Comparison of ENCODE assay signal across 8 cellular contexts in genomic region chr2:96762529-96763253, GRCh38. TPM values are rescaled to one million over a fixed set of nuclear protein-coding genes. Genes with fewer than 3 reads are reported as not detected.
DNase-seq lines count a peak whose midpoint lies in the region; TF ChIP-seq lines count a peak whose summit lies in the region.

No MANE protein-coding gene starts in this region.

- no peak for TF ChIP-seq CTCF in fibroblast of lung (conservative IDR thresholded peaks at IDR 0.05 in 1 of 2, IDR thresholded peaks at IDR 0.05 in 1 of 2; ENCODE audit: low read depth in 1 of 2, low read length in 2 of 2)
- no peak for TF ChIP-seq CTCF in sigmoid colon (IDR thresholded peaks at IDR 0.05)

- no peak for TF ChIP-seq EP300 in sigmoid colon (IDR thresholded peaks at IDR 0.05)

- intact Hi-C loops in sigmoid colon (cut with DNase I), result loop anchor here (5.0 to 10.0 kb wide), 5 partner anchors 40 to 332 kb away; partner anchors contain the start of genes ANKRD39, ARID5A and FAHD2B

- H3K4me1 ChIP-seq in fibroblast of lung (ENCODE audit: control insufficient read depth, extremely low read depth, insufficient read depth, low read length) (peaks cover 4% of the 10 kb centered on the region), sigmoid colon (peaks cover 0 to 49% (median 43%) of the 10 kb centered on the region in 4 donors)

- no peaks in the 10 kb centered on the region for H3K36me3 ChIP-seq in fibroblast of lung (ENCODE audit: control insufficient read depth, insufficient read depth, low read length)
- no peaks in the 10 kb centered on the region for H3K36me3 ChIP-seq in sigmoid colon

- 5 to 14% methylated on average over 14 of the region's 14 CpGs for WGBS in sigmoid colon, 2 donors

- H3K4me2 ChIP-seq in fibroblast of lung (ENCODE audit: extremely low read depth, insufficient read depth, low read length), result peak overlapping the region; percentile 86

- TF ChIP-seq POLR2A in sigmoid colon (IDR thresholded peaks at IDR 0.05), result no peak

- no peak overlapping the region for H2AFZ ChIP-seq in fibroblast of lung (ENCODE audit: low read length)

- peaks cover 3% of the 10 kb centered on the region for H3K36me3 Mint-ChIP-seq in activated naive CD4-positive, alpha-beta T cell treated with anti-CD3 and anti-CD28 coated beads, Interleukin-2, amount 10 ng/mL, durations not matched to agents 7 days and 5 days

- DNase-seq in activated naive CD4-positive, alpha-beta T cell treated with anti-CD3 and anti-CD28 coated beads, Interleukin-2, amount 10 ng/mL, durations not matched to agents 7 days and 5 days, result peak; percentile 29
- DNase-seq in activated naive CD4-positive, alpha-beta T cell treated with Interleukin-2 at 50 U/mL for 16 hours, result no peak
- DNase-seq in RPMI7951 (ENCODE audit: low read depth), result peak; percentile 8
- peak in 1 of 2 donors; percentile 54 for DNase-seq in fibroblast of lung (ENCODE audit: low read depth in 2 of 2)
- no peak for DNase-seq in sigmoid colon
- DNase-seq in stimulated activated CD4-positive, alpha-beta T cell treated with anti-CD3 and anti-CD28 coated beads, Interleukin-15, amount 100 ng/mL, for 24 hours, result no peak
- DNase-seq in stimulated activated CD4-positive, alpha-beta T cell treated with anti-CD3 and anti-CD28 coated beads, Interleukin-2, amount 100 ng/mL, for 48 hours, result no peak
- DNase-seq in NCI-H345 (lab: John Stamatoyannopoulos, UW), result no peak

- no peak overlapping the region for H3K9ac ChIP-seq in fibroblast of lung (ENCODE audit: insufficient read depth, low read length)

- H3K79me2 ChIP-seq in fibroblast of lung (ENCODE audit: control insufficient read depth, insufficient read depth, low read length), result no peaks in the 10 kb centered on the region

- H3K9me3 ChIP-seq in fibroblast of lung (ENCODE audit: control insufficient read depth, insufficient read depth, low read depth, low read length), result no peaks in the 10 kb centered on the region
- no peaks in the 10 kb centered on the region for H3K9me3 ChIP-seq in sigmoid colon

- H3K27ac Mint-ChIP-seq in activated naive CD4-positive, alpha-beta T cell treated with anti-CD3 and anti-CD28 coated beads, Interleukin-2, amount 10 ng/mL, durations not matched to agents 7 days and 5 days, result no peak overlapping the region

- peaks cover 63% of the 10 kb centered on the region for H3K4me1 Mint-ChIP-seq in activated naive CD4-positive, alpha-beta T cell treated with anti-CD3 and anti-CD28 coated beads, Interleukin-2, amount 10 ng/mL, durations not matched to agents 7 days and 5 days

- peak overlapping the region; percentile 28 to 72 (median 42) for H3K4me3 ChIP-seq in fibroblast of lung (replicated peaks in 1 of 4; ENCODE audit: control extremely low read depth in 1 of 4, insufficient read depth in 1 of 4, low read depth in 3 of 4, low read length in 4 of 4)
- peak overlapping the region; percentile 25 to 81 (median 52) for H3K4me3 ChIP-seq in sigmoid colon

- no peaks in the 10 kb centered on the region for H3K9me3 Mint-ChIP-seq in activated naive CD4-positive, alpha-beta T cell treated with anti-CD3 and anti-CD28 coated beads, Interleukin-2, amount 10 ng/mL, durations not matched to agents 7 days and 5 days

- CTCF ChIA-PET in activated naive CD4-positive, alpha-beta T cell treated with anti-CD3 and anti-CD28 coated beads, Interleukin-2, amount 10 ng/mL, durations not matched to agents 7 days and 5 days (lab: Charles Lee), result interaction anchor here (0.7 to 6.7 kb wide), 15 partner anchors 11 to 225 kb away, joined by 3 to 43 read pairs (median 3); partner anchors contain the start of genes ANKRD39 and CNNM3

- H3K27me3 ChIP-seq in fibroblast of lung (ENCODE audit: control insufficient read depth, insufficient read depth, low read length) (no peaks in the 10 kb centered on the region), sigmoid colon (no peaks in the 10 kb centered on the region)

- H3K4me3 Mint-ChIP-seq in activated naive CD4-positive, alpha-beta T cell treated with anti-CD3 and anti-CD28 coated beads, Interleukin-2, amount 10 ng/mL, durations not matched to agents 7 days and 5 days, result peak overlapping the region; percentile 73

- H3K27ac ChIP-seq in fibroblast of lung (ENCODE audit: insufficient read depth, low read length) (no peak overlapping the region), sigmoid colon (peak overlapping the region; percentile 44 to 84 (median 68))

- H3K27me3 Mint-ChIP-seq in activated naive CD4-positive, alpha-beta T cell treated with anti-CD3 and anti-CD28 coated beads, Interleukin-2, amount 10 ng/mL, durations not matched to agents 7 days and 5 days, result no peaks in the 10 kb centered on the region

- H4K20me1 ChIP-seq in fibroblast of lung (ENCODE audit: control insufficient read depth, extremely low read depth, insufficient read depth, low read length), result no peaks in the 10 kb centered on the region

RNA-seq across cellular contexts. Expression of gene CNNM4, which starts 2.0 kb away (rescaled TPM):
- 5.3 and 5.9 TPM in 2 replicates for total RNA-seq in RPMI7951 (2014; rRNA removed; shearing (Covaris generic))
- total RNA-seq in fibroblast of lung (2.1 and 3.3 TPM in 2 replicates), sigmoid colon (1 to 10 TPM; 2.3 to 6.6 (median 3.4) TPM)
- polyA plus RNA-seq in fibroblast of lung (3.5 and 3.7 TPM in 2 replicates), sigmoid colon (10 to 100 TPM in 1 of 3 donors, 1 to 10 TPM in 2; 9.0 to 36.7 (median 9.2) TPM)
- 2.7 and 2.8 TPM in 2 replicates for polyA plus RNA-seq in fibroblast of lung (2012)
- polyA minus RNA-seq in fibroblast of lung (ENCODE audit: low replicate concordance), result 9.2 and 11.7 TPM in 2 replicates

RNA-seq across cellular contexts. Expression of gene LMAN2L, which starts 22.8 kb away (rescaled TPM):
- total RNA-seq in RPMI7951 (2014; rRNA removed; shearing (Covaris generic)), result 36.8 and 37.8 TPM in 2 replicates
- total RNA-seq in fibroblast of lung (27.0 and 41.1 TPM in 2 replicates), sigmoid colon (10 to 100 TPM; 11.9 to 23.2 (median 17.2) TPM)
- polyA plus RNA-seq in fibroblast of lung (24.7 and 28.2 TPM in 2 replicates), sigmoid colon (10 to 100 TPM in 1 of 3 donors, 1 to 10 TPM in 2; 3.6 to 14.0 (median 5.1) TPM)
- 15.9 and 19.5 TPM in 2 replicates for polyA plus RNA-seq in fibroblast of lung (2012)
- polyA minus RNA-seq in fibroblast of lung (ENCODE audit: low replicate concordance), result 13.8 and 23.5 TPM in 2 replicates

RNA-seq across cellular contexts. Expression of gene CNNM3, which starts 53.4 kb away (rescaled TPM):
- 3.6 and 4.8 TPM in 2 replicates for total RNA-seq in RPMI7951 (2014; rRNA removed; shearing (Covaris generic))
- total RNA-seq in fibroblast of lung (9.9 and 13.1 TPM in 2 replicates), sigmoid colon (10 to 100 TPM in 3 of 4 donors, 1 to 10 TPM in 1; 8.9 to 16.6 (median 11.8) TPM)
- polyA plus RNA-seq in fibroblast of lung (4.3 and 5.5 TPM in 2 replicates), sigmoid colon (10 to 100 TPM in 1 of 3 donors, 1 to 10 TPM in 2; 1.2 to 11.9 (median 1.2) TPM)
- polyA plus RNA-seq in fibroblast of lung (2012), result 5.5 and 7.3 TPM in 2 replicates
- polyA minus RNA-seq in fibroblast of lung (ENCODE audit: low replicate concordance), result 23.9 and 24.4 TPM in 2 replicates

Comparison
In these comparisons a context has a peak if more than half of its experiments do, and no peak if none do; other contexts are left out.
1. DNase-seq: peak in activated naive CD4-positive, alpha-beta T cell treated with anti-CD3 and anti-CD28 coated beads, Interleukin-2, amount 10 ng/mL, durations not matched to agents 7 days and 5 days (single experiment) and RPMI7951 (single experiment); none in activated naive CD4-positive, alpha-beta T cell treated with Interleukin-2 at 50 U/mL for 16 hours (single experiment), sigmoid colon (single experiment), stimulated activated CD4-positive, alpha-beta T cell treated with anti-CD3 and anti-CD28 coated beads, Interleukin-15, amount 100 ng/mL, for 24 hours (single experiment), stimulated activated CD4-positive, alpha-beta T cell treated with anti-CD3 and anti-CD28 coated beads, Interleukin-2, amount 100 ng/mL, for 48 hours (0 of 2) and NCI-H345 (single experiment).